In genomic region chr7:138876326-138876725, GRCh38 we compare ENCODE assay signal across 25 cellular contexts.
A peak's percentile ranks its signal among the peaks of the same experiment; 100 is the strongest.
DNase-seq lines count a peak whose midpoint lies in the region; ATAC-seq, FAIRE-seq and TF ChIP-seq lines count a peak whose summit lies in the region.
"Had no signal": no experiment of that assay in that cellular context is flagged by ENCODE, and none has a peak within 500 bp of the region (broad histone marks: within the 10 kb centered on the region; RNA-seq: fewer than 3 reads in every experiment).

No MANE protein-coding gene starts in this region.

- no peak for DNase-seq in mammary epithelial cell
- no peak for DNase-seq in MCF 10A (ENCODE audit: unreplicated experiment)
- peak in 1 of 2 experiments; percentile 33 for DNase-seq in PC-9
- DNase-seq in effector memory CD8-positive, alpha-beta T cell = no peak
- DNase-seq in stimulated activated effector memory CD8-positive, alpha-beta T cell treated with anti-CD3 and anti-CD28 coated beads, Interleukin-12 subunit alpha, Interleukin-12 subunit beta, amount 100 ng/mL, for 72 hours (ENCODE audit: low spot score in 2 of 2) = no peak
- DNase-seq in HTR-8/SVneo (ENCODE audit: insufficient read length, low spot score) = no peak
- DNase-seq: caudate nucleus, hippocampal formation, Kasumi-1, left lung, naive B cell, NCI-H1048, NCI-H1694, OCI-M1, testis had no signal

- H3K4me1 Mint-ChIP-seq in MCF 10A (ENCODE audit: insufficient read depth, unreplicated experiment) = peaks cover 20% of the 10 kb centered on the region
- H3K4me1 Mint-ChIP-seq in effector memory CD8-positive, alpha-beta T cell (ENCODE audit: low read depth in 2 of 2) = peaks cover 6 to 12% of the 10 kb centered on the region in 2 donors
- H3K4me1 Mint-ChIP-seq in stimulated activated effector memory CD8-positive, alpha-beta T cell treated with anti-CD3 and anti-CD28 coated beads, Interleukin-12 subunit alpha, Interleukin-12 subunit beta, amount 100 ng/mL, for 72 hours = peaks cover 20% of the 10 kb centered on the region
- H3K4me1 Mint-ChIP-seq: naive B cell had no signal

- WGBS in mammary epithelial cell (ENCODE audit: low coverage, missing lambda C conversion rate) = 74% methylated on average over 4 of the region's 4 CpGs

- H3K4me1 ChIP-seq in mammary epithelial cell (ENCODE audit: insufficient read depth, low read length) (peaks cover 35% of the 10 kb centered on the region), PC-9 (replicated peaks; ENCODE audit: insufficient read depth) (peaks cover 40% of the 10 kb centered on the region)
- H3K4me1 ChIP-seq: ascending aorta, gastroesophageal sphincter, left lung, testis had no signal

- H3K9me2 ChIP-seq in PC-9 (ENCODE audit: insufficient read depth) = no peaks in the 10 kb centered on the region

- no peak for ATAC-seq in effector memory CD8-positive, alpha-beta T cell (replicated peaks)
- ATAC-seq in stimulated activated effector memory CD8-positive, alpha-beta T cell treated with anti-CD3 and anti-CD28 coated beads, Interleukin-12 subunit alpha, Interleukin-12 subunit beta, amount 100 ng/mL, for 72 hours = no peak
- ATAC-seq in GM21786 (IDR thresholded peaks at IDR 0.05; ENCODE audit: unreplicated experiment) = no peak
- no peak for ATAC-seq in HG03135 (IDR thresholded peaks at IDR 0.05; ENCODE audit: unreplicated experiment)
- ATAC-seq: gastroesophageal sphincter, left lung, Right ventricle myocardium inferior had no signal

- H3K9me3 ChIP-seq in mammary epithelial cell (replicated peaks; ENCODE audit: insufficient read depth, low read length) = no peaks in the 10 kb centered on the region
- no peaks in the 10 kb centered on the region for H3K9me3 ChIP-seq in PC-9 (ENCODE audit: insufficient read depth, low read depth)
- H3K9me3 ChIP-seq: ascending aorta, gastroesophageal sphincter, left lung, testis had no signal

- TF ChIP-seq CTCF in mammary epithelial cell (conservative IDR thresholded peaks at IDR 0.05 in 1 of 2, IDR thresholded peaks at IDR 0.05 in 1 of 2; ENCODE audit: extremely low read depth in 1 of 2, insufficient read depth in 1 of 2, low read depth in 1 of 2, low read length in 2 of 2) = no peak
- TF ChIP-seq CTCF in MCF 10A (IDR thresholded peaks at IDR 0.05; ENCODE audit: unreplicated experiment) = no peak
- no peak for TF ChIP-seq CTCF in PC-9 (conservative IDR thresholded peaks at IDR 0.05)

- intact Hi-C loops in mammary epithelial cell (cut with micrococcal nuclease) = no loop called here
- intact Hi-C loops in MCF 10A (cut with micrococcal nuclease) = no loop called here
- intact Hi-C loops in PC-9 (cut with micrococcal nuclease; ENCODE audit: unreplicated experiment) = no loop called here

- H3K79me2 ChIP-seq in mammary epithelial cell (ENCODE audit: insufficient read depth, low read length) = no peaks in the 10 kb centered on the region
- H3K79me2 ChIP-seq in PC-9 (ENCODE audit: low read depth) = no peaks in the 10 kb centered on the region

- H3K4me2 ChIP-seq in mammary epithelial cell (ENCODE audit: insufficient read depth, low read depth, low read length) (peak overlapping the region; percentile 29), PC-9 (peak overlapping the region; percentile 37)

- H3F3A ChIP-seq in PC-9 (ENCODE audit: insufficient read depth, low read depth) = peaks cover 34% of the 10 kb centered on the region

- peaks cover 9% of the 10 kb centered on the region for H3K36me3 Mint-ChIP-seq in MCF 10A (ENCODE audit: insufficient read depth, unreplicated experiment)
- peaks cover 10% of the 10 kb centered on the region for H3K36me3 Mint-ChIP-seq in effector memory CD8-positive, alpha-beta T cell (ENCODE audit: insufficient read depth)
- no peaks in the 10 kb centered on the region for H3K36me3 Mint-ChIP-seq in stimulated activated effector memory CD8-positive, alpha-beta T cell treated with anti-CD3 and anti-CD28 coated beads, Interleukin-12 subunit alpha, Interleukin-12 subunit beta, amount 100 ng/mL, for 72 hours
- H3K36me3 Mint-ChIP-seq: activated naive CD4-positive, alpha-beta T cell treated with anti-CD3 and anti-CD28 coated beads, Interleukin-2, amount 10 ng/mL, durations not matched to agents 7 days and 5 days; naive B cell had no signal

- no peaks in the 10 kb centered on the region for H3K27me3 Mint-ChIP-seq in MCF 10A (ENCODE audit: insufficient read depth, unreplicated experiment)
- no peaks in the 10 kb centered on the region for H3K27me3 Mint-ChIP-seq in effector memory CD8-positive, alpha-beta T cell
- H3K27me3 Mint-ChIP-seq: activated naive CD4-positive, alpha-beta T cell treated with anti-CD3 and anti-CD28 coated beads, Interleukin-2, amount 10 ng/mL, durations not matched to agents 7 days and 5 days; dendritic cell treated with granulocyte-macrophage colony-stimulating factor and Interleukin-4, amounts not matched to agents 40 ng/mL and 50 ng/mL, for 4 days; naive B cell had no signal

- H3K4me3 ChIP-seq in mammary epithelial cell (replicated peaks in 1 of 3; ENCODE audit: insufficient read depth in 1 of 3, low read depth in 2 of 3, low read length in 3 of 3) = no peak overlapping the region
- no peak overlapping the region for H3K4me3 ChIP-seq in PC-9
- H3K4me3 ChIP-seq: ascending aorta, gastroesophageal sphincter, left lung, testis had no signal

- H3K4me3 Mint-ChIP-seq in MCF 10A (ENCODE audit: unreplicated experiment) = no peak overlapping the region
- H3K4me3 Mint-ChIP-seq in effector memory CD8-positive, alpha-beta T cell = no peak overlapping the region
- peak overlapping the region; percentile 24 for H3K4me3 Mint-ChIP-seq in stimulated activated effector memory CD8-positive, alpha-beta T cell treated with anti-CD3 and anti-CD28 coated beads, Interleukin-12 subunit alpha, Interleukin-12 subunit beta, amount 100 ng/mL, for 72 hours
- H3K4me3 Mint-ChIP-seq: activated naive CD4-positive, alpha-beta T cell treated with anti-CD3 and anti-CD28 coated beads, Interleukin-2, amount 10 ng/mL, durations not matched to agents 7 days and 5 days; activated T-cell treated with anti-CD3 and anti-CD28 coated beads, Interleukin-2, amount 50 U/mL, for 4 hours; dendritic cell treated with granulocyte-macrophage colony-stimulating factor and Interleukin-4, amounts not matched to agents 40 ng/mL and 50 ng/mL, for 4 days; naive B cell had no signal

- POLR2A ChIA-PET in MCF 10A (lab: Yijun Ruan, JAX) (no interaction called here), PC-9 (lab: Charles Lee; ENCODE audit: unreplicated experiment) (no interaction called here)

- H3K36me3 ChIP-seq in mammary epithelial cell (ENCODE audit: insufficient read depth, low read length) (no peaks in the 10 kb centered on the region), PC-9 (ENCODE audit: low read depth) (0 out of 2 replicates have a peak, but pooled peaks cover 6% of the 10 kb centered on the region)
- H3K36me3 ChIP-seq: ascending aorta, left lung had no signal

- BruUV-seq in mammary epithelial cell (replicated peaks; lab: Mats Ljungman, UMichigan) = no TSS peak
- no TSS peak for BruUV-seq in MCF 10A (replicated peaks; lab: Mats Ljungman, UMichigan)
- no TSS peak for BruUV-seq in PC-9 (replicated peaks; lab: Mats Ljungman, UMichigan)

- no peaks in the 10 kb centered on the region for H4K20me1 ChIP-seq in mammary epithelial cell (ENCODE audit: insufficient read depth, low read length)
- H4K20me1 ChIP-seq in PC-9 (ENCODE audit: insufficient read depth) = no peaks in the 10 kb centered on the region

- H3K27me3 ChIP-seq in mammary epithelial cell (ENCODE audit: insufficient read depth, low read length) = no peaks in the 10 kb centered on the region
- no peaks in the 10 kb centered on the region for H3K27me3 ChIP-seq in PC-9 (ENCODE audit: insufficient read depth, low read depth)
- H3K27me3 ChIP-seq: ascending aorta, gastroesophageal sphincter, left lung, testis had no signal

- H3K27ac ChIP-seq in mammary epithelial cell (ENCODE audit: insufficient read depth, low read depth, low read length) = no peak overlapping the region
- H3K27ac ChIP-seq in PC-9 = peak overlapping the region; percentile 66
- H3K27ac ChIP-seq: ascending aorta, C4-2B, gastroesophageal sphincter, left lung, testis had no signal

- CTCF ChIA-PET in mammary epithelial cell (lab: Charles Lee; ENCODE audit: low non-redundant PET) = no interaction called here
- CTCF ChIA-PET in MCF 10A (lab: Yijun Ruan, JAX) = interaction anchor here (1.1 to 3.4 kb wide), 3 partner anchors 10 to 199 kb away, joined by 3 to 25 read pairs (median 6); no protein-coding TSS in a partner anchor
- CTCF ChIA-PET in PC-9 (lab: Charles Lee) = no interaction called here

- H3K27ac Mint-ChIP-seq in MCF 10A (ENCODE audit: low read depth, unreplicated experiment) = no peak overlapping the region
- peak overlapping the region; percentile 41 to 84 for H3K27ac Mint-ChIP-seq in effector memory CD8-positive, alpha-beta T cell
- H3K27ac Mint-ChIP-seq in stimulated activated effector memory CD8-positive, alpha-beta T cell treated with anti-CD3 and anti-CD28 coated beads, Interleukin-12 subunit alpha, Interleukin-12 subunit beta, amount 100 ng/mL, for 72 hours = no peak overlapping the region
- H3K27ac Mint-ChIP-seq: dendritic cell treated with granulocyte-macrophage colony-stimulating factor and Interleukin-4, amounts not matched to agents 40 ng/mL and 50 ng/mL, for 4 days; naive B cell had no signal

- in situ Hi-C loops in mammary epithelial cell (cut with MboI; ENCODE audit: low sequenced_read_pairs in 2 of 2) = no loop called here

- H2AFZ ChIP-seq in mammary epithelial cell (ENCODE audit: low read depth, low read length) = no peak overlapping the region
- H2AFZ ChIP-seq in PC-9 = no peak overlapping the region

- H3K9ac ChIP-seq in mammary epithelial cell (ENCODE audit: insufficient read depth, low read length) = no peak overlapping the region

- H3K9me3 Mint-ChIP-seq in MCF 10A (ENCODE audit: unreplicated experiment) = no peaks in the 10 kb centered on the region
- H3K9me3 Mint-ChIP-seq in effector memory CD8-positive, alpha-beta T cell = no peaks in the 10 kb centered on the region
- no peaks in the 10 kb centered on the region for H3K9me3 Mint-ChIP-seq in stimulated activated effector memory CD8-positive, alpha-beta T cell treated with anti-CD3 and anti-CD28 coated beads, Interleukin-12 subunit alpha, Interleukin-12 subunit beta, amount 100 ng/mL, for 72 hours
- H3K9me3 Mint-ChIP-seq: activated naive CD4-positive, alpha-beta T cell treated with anti-CD3 and anti-CD28 coated beads, Interleukin-2, amount 10 ng/mL, durations not matched to agents 7 days and 5 days; activated T-cell treated with anti-CD3 and anti-CD28 coated beads, Interleukin-2, amount 50 U/mL, for 4 hours; dendritic cell treated with granulocyte-macrophage colony-stimulating factor and Interleukin-4, amounts not matched to agents 40 ng/mL and 50 ng/mL, for 4 days; naive B cell had no signal

- dilution Hi-C loops in mammary epithelial cell (cut with HindIII; ENCODE audit: low sequenced_read_pairs) = no loop called here

- FAIRE-seq in HTR-8/SVneo (lab: Jason Lieb, UNC) = no peak
- FAIRE-seq: urothelium cell line had no signal

Comparison
In these comparisons a context has a peak if more than half of its experiments do, and no peak if none do; other contexts are left out.
1. H3K27ac Mint-ChIP-seq: peak in effector memory CD8-positive, alpha-beta T cell (2 of 2); none in MCF 10A (single experiment) and stimulated activated effector memory CD8-positive, alpha-beta T cell treated with anti-CD3 and anti-CD28 coated beads, Interleukin-12 subunit alpha, Interleukin-12 subunit beta, amount 100 ng/mL, for 72 hours (single experiment).